ENCODE assay signal across 15 cellular contexts in the genomic region with DNA sequence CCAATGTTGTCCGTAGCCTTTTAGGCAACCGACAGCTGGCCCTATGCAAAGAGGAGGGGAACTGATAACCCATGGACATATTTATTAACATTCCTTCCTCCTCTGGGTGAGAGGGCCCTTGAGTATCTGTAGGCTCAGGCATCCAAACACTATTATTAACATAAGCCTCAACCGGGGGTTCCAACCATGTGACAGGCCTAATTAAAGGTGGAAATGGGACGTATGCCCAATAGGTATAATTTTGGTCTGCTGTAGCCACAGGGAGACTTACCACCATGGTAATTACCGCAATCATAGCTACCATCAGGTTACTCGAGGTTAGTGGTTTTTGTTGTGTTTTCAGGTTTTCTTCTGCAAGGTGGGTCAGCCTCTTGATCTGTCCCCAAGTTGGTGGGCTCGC.
"Had no signal": no experiment of that assay in that cellular context is flagged by ENCODE, and none has a peak within 500 bp of the region (broad histone marks: within the 10 kb centered on the region; RNA-seq: fewer than 3 reads in every experiment).

No MANE protein-coding gene starts in this region.

- H3K27me3 ChIP-seq: hepatocyte, ovary, stomach, upper lobe of left lung had no signal

- H3K27ac ChIP-seq: hepatocyte, lower lobe of right lung, ovary, upper lobe of left lung had no signal

- ATAC-seq: activated T-cell treated with anti-CD3 and anti-CD28 coated beads, Interleukin-2, amount 50 U/mL, for 72 hours; effector memory CD8-positive, alpha-beta T cell; lower lobe of right lung; naive thymus-derived CD8-positive, alpha-beta T cell; sciatic nerve had no signal

- H3K4me3 ChIP-seq: hepatocyte, lower lobe of right lung, ovary, smooth muscle cell, stomach, upper lobe of left lung had no signal

- H3K36me3 ChIP-seq: ovary had no signal

- H3K9me3 ChIP-seq: lower lobe of right lung, ovary, stomach, upper lobe of left lung had no signal

- H3K4me2 ChIP-seq: hepatocyte, smooth muscle cell had no signal

- DNase-seq: activated CD4-positive, alpha-beta T cell treated with anti-CD3 and anti-CD28 coated beads, Interleukin-2, amount 50 U/mL, for 4 hours; activated CD4-positive, CD25-positive, alpha-beta regulatory T cell treated with anti-CD3 and anti-CD28 coated beads, Interleukin-2, amount 50 U/mL, for 72 hours; activated gamma-delta T cell; activated T-cell treated with anti-CD3 and anti-CD28 coated beads, Interleukin-2, amount 50 U/mL, for 72 hours; caudate nucleus; effector memory CD8-positive, alpha-beta T cell; lower lobe of right lung; naive thymus-derived CD8-positive, alpha-beta T cell; ovary; stimulated activated CD4-positive, alpha-beta T cell treated with anti-CD3 and anti-CD28 coated beads, Interleukin-4, amount 100 ng/mL, for 1 hour; stomach; upper lobe of left lung had no signal

- H2AFZ ChIP-seq: hepatocyte had no signal
